ENCODE assay signal across 31 cellular contexts in genomic region chr10:53071505-53072125, GRCh38.
"Had no signal": no experiment of that assay in that cellular context is flagged by ENCODE, and none has a peak within 500 bp of the region (broad histone marks: within the 10 kb centered on the region; RNA-seq: fewer than 3 reads in every experiment).

No MANE protein-coding gene starts in this region.

- H3K4me1 ChIP-seq: left lung, lower lobe of right lung, right atrium auricular region, testis had no signal

- H3K4me1 Mint-ChIP-seq: activated naive CD4-positive, alpha-beta T cell treated with anti-CD3 and anti-CD28 coated beads, Interleukin-2, amount 10 ng/mL, durations not matched to agents 7 days and 5 days; activated naive CD8-positive, alpha-beta T cell treated with anti-CD3 and anti-CD28 coated beads, Interleukin-2, amount 10 ng/mL, durations not matched to agents 7 days and 5 days; endodermal cell; immature natural killer cell; naive B cell had no signal

- H3K9me3 ChIP-seq: left lung, lower lobe of right lung, ovary, right atrium auricular region, testis had no signal

- H3K27me3 Mint-ChIP-seq: activated naive CD4-positive, alpha-beta T cell treated with anti-CD3 and anti-CD28 coated beads, Interleukin-2, amount 10 ng/mL, durations not matched to agents 7 days and 5 days; activated naive CD8-positive, alpha-beta T cell treated with anti-CD3 and anti-CD28 coated beads, Interleukin-2, amount 10 ng/mL, durations not matched to agents 7 days and 5 days had no signal

- DNase-seq: activated CD4-positive, alpha-beta T cell treated with anti-CD3 and anti-CD28 coated beads for 48 hours; activated CD4-positive, alpha-beta T cell treated with anti-CD3 and anti-CD28 coated beads, Interleukin-2, amount 50 U/mL, for 48 hours; activated CD8-positive, alpha-beta memory T cell treated with anti-CD3 and anti-CD28 coated beads, Interleukin-2, amount 50 U/mL, for 4 hours; activated effector memory CD4-positive, alpha-beta T cell treated with anti-CD3 and anti-CD28 coated beads, Interleukin-2, amount 50 U/mL, for 16 hours; activated naive CD4-positive, alpha-beta T cell treated with anti-CD3 and anti-CD28 coated beads, Interleukin-2, amount 10 ng/mL, durations not matched to agents 7 days and 5 days; activated naive CD8-positive, alpha-beta T cell treated with anti-CD3 and anti-CD28 coated beads, Interleukin-2, amount 10 ng/mL, durations not matched to agents 7 days and 5 days; activated T-cell treated with anti-CD3 and anti-CD28 coated beads, Interleukin-2, amount 50 U/mL, for 1 hour; brain microvascular endothelial cell; cortex of kidney; endodermal cell; foreskin fibroblast; head of caudate nucleus; hippocampal formation; immature natural killer cell; kidney; left lung; lower lobe of right lung; mesenchymal stem cell; naive B cell; ovary; stimulated activated CD4-positive, alpha-beta T cell treated with anti-CD3 and anti-CD28 coated beads, Interleukin-2, amount 100 ng/mL, for 48 hours; stimulated activated naive CD8-positive, alpha-beta T cell treated with anti-CD3 and anti-CD28 coated beads, Interleukin-15, Interleukin-2, amounts not matched to agents 100 U/mL and 50 U/mL, for 24 hours; T-helper 9 cell; testis; trophoblast cell; WERI-Rb-1 had no signal

- H3K36me3 Mint-ChIP-seq: activated naive CD4-positive, alpha-beta T cell treated with anti-CD3 and anti-CD28 coated beads, Interleukin-2, amount 10 ng/mL, durations not matched to agents 7 days and 5 days; activated naive CD8-positive, alpha-beta T cell treated with anti-CD3 and anti-CD28 coated beads, Interleukin-2, amount 10 ng/mL, durations not matched to agents 7 days and 5 days; immature natural killer cell; naive B cell had no signal

- H3K36me3 ChIP-seq: brain microvascular endothelial cell, left lung, lower lobe of right lung, ovary, right atrium auricular region, WERI-Rb-1 had no signal

- H3K27ac Mint-ChIP-seq: activated naive CD4-positive, alpha-beta T cell treated with anti-CD3 and anti-CD28 coated beads, Interleukin-2, amount 10 ng/mL, durations not matched to agents 7 days and 5 days; activated naive CD8-positive, alpha-beta T cell treated with anti-CD3 and anti-CD28 coated beads, Interleukin-2, amount 10 ng/mL, durations not matched to agents 7 days and 5 days; activated T-helper 1 cell treated with anti-CD3 and anti-CD28 coated beads, Interleukin-12 subunit alpha, Interleukin-12 subunit beta, Interleukin-2, Interleukin-4 antibody, amounts not matched to agents 30 ng/mL and 10 ng/mL and 1 ng/mL, durations not matched to agents 14 hours and 24 hours and 36 hours; immature natural killer cell; naive B cell; T-helper 1 cell treated with Interleukin-12 subunit alpha and Interleukin-12 subunit beta and Interleukin-4 antibody, amounts not matched to agents 30 μg/mL and 1 μg/mL, for 36 hours had no signal

- H3K4me3 Mint-ChIP-seq: activated naive CD4-positive, alpha-beta T cell treated with anti-CD3 and anti-CD28 coated beads, Interleukin-2, amount 10 ng/mL, durations not matched to agents 7 days and 5 days; activated naive CD8-positive, alpha-beta T cell treated with anti-CD3 and anti-CD28 coated beads, Interleukin-2, amount 10 ng/mL, durations not matched to agents 7 days and 5 days; activated T-helper 1 cell treated with anti-CD3 and anti-CD28 coated beads, Interleukin-12 subunit alpha, Interleukin-12 subunit beta, Interleukin-2, Interleukin-4 antibody, amounts not matched to agents 30 ng/mL and 10 ng/mL and 1 ng/mL, durations not matched to agents 14 hours and 24 hours and 36 hours; endodermal cell; immature natural killer cell; naive B cell; T-helper 1 cell treated with Interleukin-12 subunit alpha and Interleukin-12 subunit beta and Interleukin-4 antibody, amounts not matched to agents 30 μg/mL and 1 μg/mL, for 36 hours had no signal

- H3K27ac ChIP-seq: brain microvascular endothelial cell, left lung, lower lobe of right lung, ovary, right atrium auricular region, testis, WERI-Rb-1 had no signal

- H3K9me3 Mint-ChIP-seq: activated T-helper 1 cell treated with anti-CD3 and anti-CD28 coated beads, Interleukin-12 subunit alpha, Interleukin-12 subunit beta, Interleukin-2, Interleukin-4 antibody, amounts not matched to agents 30 ng/mL and 10 ng/mL and 1 ng/mL, durations not matched to agents 14 hours and 24 hours and 36 hours; endodermal cell; T-helper 1 cell treated with Interleukin-12 subunit alpha and Interleukin-12 subunit beta and Interleukin-4 antibody, amounts not matched to agents 30 μg/mL and 1 μg/mL, for 36 hours had no signal

- H3K27me3 ChIP-seq: brain microvascular endothelial cell, left lung, ovary, right atrium auricular region, testis had no signal

- ATAC-seq: activated CD4-positive, CD25-positive, alpha-beta regulatory T cell treated with anti-CD3 and anti-CD28 coated beads, Interleukin-2, amount 50 U/mL, for 24 hours; esophagus mucosa; left lung; lower lobe of right lung; stimulated activated naive CD8-positive, alpha-beta T cell treated with anti-CD3 and anti-CD28 coated beads, Interleukin-15, Interleukin-2, amounts not matched to agents 100 U/mL and 50 U/mL, for 24 hours had no signal

- H3K4me3 ChIP-seq: left lung, lower lobe of right lung, ovary, right atrium auricular region, testis had no signal
